1 cellular context compared by ENCODE assay signal in the genomic region with DNA sequence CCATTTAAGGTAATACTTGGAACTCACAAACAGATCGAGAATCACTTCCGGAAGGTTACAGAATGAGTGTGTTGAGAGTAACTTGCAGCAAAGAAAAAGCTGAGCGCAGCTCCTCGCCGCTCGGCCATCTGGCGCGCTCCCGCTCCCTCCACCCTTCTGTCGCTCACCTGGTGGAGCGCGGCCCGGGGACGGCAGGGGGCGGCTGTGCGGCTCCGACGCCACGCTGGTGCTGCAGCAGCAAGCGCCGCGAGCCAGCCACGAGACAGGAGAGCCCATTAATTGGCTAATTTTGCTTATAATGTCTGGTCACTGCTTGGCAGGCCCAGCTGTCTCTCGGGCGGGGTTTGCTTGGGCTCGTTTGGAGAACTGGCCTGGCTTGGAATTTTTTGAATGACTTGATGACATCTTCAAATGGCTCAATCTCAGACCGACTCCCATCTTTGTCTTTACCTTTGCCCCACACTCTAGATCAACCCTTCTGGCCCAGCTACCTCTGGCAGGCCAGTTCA.
TF ChIP-seq lines count a peak whose summit lies in the region.

No MANE protein-coding gene starts in this region.

TF ChIP-seq in H1, 55 proteins besides CTCF, POLR2A, EP300 and RAD21 (continued from another document):
- TF ChIP-seq, protein P1, sequence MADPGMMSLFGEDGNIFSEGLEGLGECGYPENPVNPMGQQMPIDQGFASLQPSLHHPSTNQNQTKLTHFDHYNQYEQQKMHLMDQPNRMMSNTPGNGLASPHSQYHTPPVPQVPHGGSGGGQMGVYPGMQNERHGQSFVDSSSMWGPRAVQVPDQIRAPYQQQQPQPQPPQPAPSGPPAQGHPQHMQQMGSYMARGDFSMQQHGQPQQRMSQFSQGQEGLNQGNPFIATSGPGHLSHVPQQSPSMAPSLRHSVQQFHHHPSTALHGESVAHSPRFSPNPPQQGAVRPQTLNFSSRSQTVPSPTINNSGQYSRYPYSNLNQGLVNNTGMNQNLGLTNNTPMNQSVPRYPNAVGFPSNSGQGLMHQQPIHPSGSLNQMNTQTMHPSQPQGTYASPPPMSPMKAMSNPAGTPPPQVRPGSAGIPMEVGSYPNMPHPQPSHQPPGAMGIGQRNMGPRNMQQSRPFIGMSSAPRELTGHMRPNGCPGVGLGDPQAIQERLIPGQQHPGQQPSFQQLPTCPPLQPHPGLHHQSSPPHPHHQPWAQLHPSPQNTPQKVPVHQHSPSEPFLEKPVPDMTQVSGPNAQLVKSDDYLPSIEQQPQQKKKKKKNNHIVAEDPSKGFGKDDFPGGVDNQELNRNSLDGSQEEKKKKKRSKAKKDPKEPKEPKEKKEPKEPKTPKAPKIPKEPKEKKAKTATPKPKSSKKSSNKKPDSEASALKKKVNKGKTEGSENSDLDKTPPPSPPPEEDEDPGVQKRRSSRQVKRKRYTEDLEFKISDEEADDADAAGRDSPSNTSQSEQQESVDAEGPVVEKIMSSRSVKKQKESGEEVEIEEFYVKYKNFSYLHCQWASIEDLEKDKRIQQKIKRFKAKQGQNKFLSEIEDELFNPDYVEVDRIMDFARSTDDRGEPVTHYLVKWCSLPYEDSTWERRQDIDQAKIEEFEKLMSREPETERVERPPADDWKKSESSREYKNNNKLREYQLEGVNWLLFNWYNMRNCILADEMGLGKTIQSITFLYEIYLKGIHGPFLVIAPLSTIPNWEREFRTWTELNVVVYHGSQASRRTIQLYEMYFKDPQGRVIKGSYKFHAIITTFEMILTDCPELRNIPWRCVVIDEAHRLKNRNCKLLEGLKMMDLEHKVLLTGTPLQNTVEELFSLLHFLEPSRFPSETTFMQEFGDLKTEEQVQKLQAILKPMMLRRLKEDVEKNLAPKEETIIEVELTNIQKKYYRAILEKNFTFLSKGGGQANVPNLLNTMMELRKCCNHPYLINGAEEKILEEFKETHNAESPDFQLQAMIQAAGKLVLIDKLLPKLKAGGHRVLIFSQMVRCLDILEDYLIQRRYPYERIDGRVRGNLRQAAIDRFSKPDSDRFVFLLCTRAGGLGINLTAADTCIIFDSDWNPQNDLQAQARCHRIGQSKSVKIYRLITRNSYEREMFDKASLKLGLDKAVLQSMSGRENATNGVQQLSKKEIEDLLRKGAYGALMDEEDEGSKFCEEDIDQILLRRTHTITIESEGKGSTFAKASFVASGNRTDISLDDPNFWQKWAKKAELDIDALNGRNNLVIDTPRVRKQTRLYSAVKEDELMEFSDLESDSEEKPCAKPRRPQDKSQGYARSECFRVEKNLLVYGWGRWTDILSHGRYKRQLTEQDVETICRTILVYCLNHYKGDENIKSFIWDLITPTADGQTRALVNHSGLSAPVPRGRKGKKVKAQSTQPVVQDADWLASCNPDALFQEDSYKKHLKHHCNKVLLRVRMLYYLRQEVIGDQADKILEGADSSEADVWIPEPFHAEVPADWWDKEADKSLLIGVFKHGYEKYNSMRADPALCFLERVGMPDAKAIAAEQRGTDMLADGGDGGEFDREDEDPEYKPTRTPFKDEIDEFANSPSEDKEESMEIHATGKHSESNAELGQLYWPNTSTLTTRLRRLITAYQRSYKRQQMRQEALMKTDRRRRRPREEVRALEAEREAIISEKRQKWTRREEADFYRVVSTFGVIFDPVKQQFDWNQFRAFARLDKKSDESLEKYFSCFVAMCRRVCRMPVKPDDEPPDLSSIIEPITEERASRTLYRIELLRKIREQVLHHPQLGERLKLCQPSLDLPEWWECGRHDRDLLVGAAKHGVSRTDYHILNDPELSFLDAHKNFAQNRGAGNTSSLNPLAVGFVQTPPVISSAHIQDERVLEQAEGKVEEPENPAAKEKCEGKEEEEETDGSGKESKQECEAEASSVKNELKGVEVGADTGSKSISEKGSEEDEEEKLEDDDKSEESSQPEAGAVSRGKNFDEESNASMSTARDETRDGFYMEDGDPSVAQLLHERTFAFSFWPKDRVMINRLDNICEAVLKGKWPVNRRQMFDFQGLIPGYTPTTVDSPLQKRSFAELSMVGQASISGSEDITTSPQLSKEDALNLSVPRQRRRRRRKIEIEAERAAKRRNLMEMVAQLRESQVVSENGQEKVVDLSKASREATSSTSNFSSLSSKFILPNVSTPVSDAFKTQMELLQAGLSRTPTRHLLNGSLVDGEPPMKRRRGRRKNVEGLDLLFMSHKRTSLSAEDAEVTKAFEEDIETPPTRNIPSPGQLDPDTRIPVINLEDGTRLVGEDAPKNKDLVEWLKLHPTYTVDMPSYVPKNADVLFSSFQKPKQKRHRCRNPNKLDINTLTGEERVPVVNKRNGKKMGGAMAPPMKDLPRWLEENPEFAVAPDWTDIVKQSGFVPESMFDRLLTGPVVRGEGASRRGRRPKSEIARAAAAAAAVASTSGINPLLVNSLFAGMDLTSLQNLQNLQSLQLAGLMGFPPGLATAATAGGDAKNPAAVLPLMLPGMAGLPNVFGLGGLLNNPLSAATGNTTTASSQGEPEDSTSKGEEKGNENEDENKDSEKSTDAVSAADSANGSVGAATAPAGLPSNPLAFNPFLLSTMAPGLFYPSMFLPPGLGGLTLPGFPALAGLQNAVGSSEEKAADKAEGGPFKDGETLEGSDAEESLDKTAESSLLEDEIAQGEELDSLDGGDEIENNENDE (IDR thresholded peaks at IDR 0.05; ENCODE audit: insufficient replicate concordance, low read length): no peak
- peak; percentile 48; the same call in 1 of the 2 replicates for TF ChIP-seq CREB1 (IDR thresholded peaks at IDR 0.05)
- no peak for TF ChIP-seq SIRT6 (IDR thresholded peaks at IDR 0.05; ENCODE audit: low read length)
- no peak for TF ChIP-seq KDM1A (IDR thresholded peaks at IDR 0.05; ENCODE audit: borderline replicate concordance, low read length)
- peak; percentile 84 for TF ChIP-seq ASH2L (IDR thresholded peaks at IDR 0.05; ENCODE audit: low read length)
- TF ChIP-seq SAP30 (IDR thresholded peaks at IDR 0.05; ENCODE audit: insufficient read depth, insufficient replicate concordance, low read length): no peak
- TF ChIP-seq, protein P2, sequence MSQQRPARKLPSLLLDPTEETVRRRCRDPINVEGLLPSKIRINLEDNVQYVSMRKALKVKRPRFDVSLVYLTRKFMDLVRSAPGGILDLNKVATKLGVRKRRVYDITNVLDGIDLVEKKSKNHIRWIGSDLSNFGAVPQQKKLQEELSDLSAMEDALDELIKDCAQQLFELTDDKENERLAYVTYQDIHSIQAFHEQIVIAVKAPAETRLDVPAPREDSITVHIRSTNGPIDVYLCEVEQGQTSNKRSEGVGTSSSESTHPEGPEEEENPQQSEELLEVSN (IDR thresholded peaks at IDR 0.05): peak; percentile 90
- TF ChIP-seq YY1 (IDR thresholded peaks at IDR 0.05; ENCODE audit: low read depth, low read length): peak; percentile 51; the same call in 1 of the 2 replicates
- TF ChIP-seq TCF12 (IDR thresholded peaks at IDR 0.05; ENCODE audit: low read depth, low read length): peak; percentile 75; the same call in 1 of the 2 replicates
- no peak for TF ChIP-seq JUN (IDR thresholded peaks at IDR 0.05; ENCODE audit: low read depth, low read length)
- TF ChIP-seq, protein P3, sequence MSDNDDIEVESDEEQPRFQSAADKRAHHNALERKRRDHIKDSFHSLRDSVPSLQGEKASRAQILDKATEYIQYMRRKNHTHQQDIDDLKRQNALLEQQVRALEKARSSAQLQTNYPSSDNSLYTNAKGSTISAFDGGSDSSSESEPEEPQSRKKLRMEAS (IDR thresholded peaks at IDR 0.05): peak; percentile 94
- TF ChIP-seq CBX5 (IDR thresholded peaks at IDR 0.05; ENCODE audit: low read depth, low read length): no peak
- TF ChIP-seq ZNF274 (IDR thresholded peaks at IDR 0.05; ENCODE audit: borderline replicate concordance, extremely low read depth, low read length): no peak
- no peak for TF ChIP-seq POLR2AphosphoS5 (IDR thresholded peaks at IDR 0.05; ENCODE audit: low read depth, low read length)
- TF ChIP-seq TAF7 (optimal IDR thresholded peaks at IDR 0.05; ENCODE audit: borderline replicate concordance, low read depth, low read length): no peak
- 0 out of 2 replicates have a peak, but pooled peaks have one; percentile 13 for TF ChIP-seq TAF1 (IDR thresholded peaks at IDR 0.05; ENCODE audit: low read depth, low read length)
- 0 out of 2 replicates have a peak, but pooled peaks have one; percentile 27 for TF ChIP-seq PHF8 (conservative IDR thresholded peaks at IDR 0.05; ENCODE audit: low read depth, low read length)
- TF ChIP-seq RNF2 (IDR thresholded peaks at IDR 0.05; ENCODE audit: borderline replicate concordance, low read depth, low read length, missing control alignments, poor library complexity, severe bottlenecking): no peak
- TF ChIP-seq BCL11A (IDR thresholded peaks at IDR 0.05; ENCODE audit: low read depth in 2 of 2, low read length in 2 of 2): no peak
- TF ChIP-seq TEAD4 (IDR thresholded peaks at IDR 0.05; ENCODE audit: low read depth, low read length): peak; percentile 1; the same call in 1 of the 2 replicates
- no peak for TF ChIP-seq KDM4A (IDR thresholded peaks at IDR 0.05; ENCODE audit: low read depth, low read length, severe bottlenecking)
- peak; percentile 34; the same call in 1 of the 2 replicates for TF ChIP-seq MAFK (IDR thresholded peaks at IDR 0.05; ENCODE audit: low read depth, low read length)
- TF ChIP-seq RXRA (IDR thresholded peaks at IDR 0.05; ENCODE audit: insufficient read depth, low read depth, low read length): no peak
- no peak for TF ChIP-seq BACH1 (IDR thresholded peaks at IDR 0.05; ENCODE audit: low read length)
- no peak for TF ChIP-seq JUND (IDR thresholded peaks at IDR 0.05; ENCODE audit: low read length)
- no peak for TF ChIP-seq CHD2 (IDR thresholded peaks at IDR 0.05; ENCODE audit: low read length)
- no peak for TF ChIP-seq BRCA1 (IDR thresholded peaks at IDR 0.05; ENCODE audit: low read depth, low read length)
- no peak for TF ChIP-seq NRF1 (IDR thresholded peaks at IDR 0.05; ENCODE audit: low read depth, low read length)
- no peak for TF ChIP-seq HDAC6 (IDR thresholded peaks at IDR 0.05; ENCODE audit: low read depth, low read length)
- TF ChIP-seq SUZ12 (IDR thresholded peaks at IDR 0.05; ENCODE audit: low read length): no peak
- TF ChIP-seq, protein P4, sequence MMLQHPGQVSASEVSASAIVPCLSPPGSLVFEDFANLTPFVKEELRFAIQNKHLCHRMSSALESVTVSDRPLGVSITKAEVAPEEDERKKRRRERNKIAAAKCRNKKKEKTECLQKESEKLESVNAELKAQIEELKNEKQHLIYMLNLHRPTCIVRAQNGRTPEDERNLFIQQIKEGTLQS (IDR thresholded peaks at IDR 0.05; ENCODE audit: insufficient read depth, low read depth, low read length): no peak
- TF ChIP-seq RFX5 (IDR thresholded peaks at IDR 0.05; ENCODE audit: borderline replicate concordance, low read depth, low read length): no peak
- no peak for TF ChIP-seq CEBPB (IDR thresholded peaks at IDR 0.05; ENCODE audit: low read depth, low read length)
- peak; percentile 41; the same call in 1 of the 2 replicates for TF ChIP-seq EGR1 (IDR thresholded peaks at IDR 0.05; ENCODE audit: borderline replicate concordance, low read depth, low read length)
- peak; percentile 25; the same call in 1 of the 2 replicates for TF ChIP-seq TBP (IDR thresholded peaks at IDR 0.05; ENCODE audit: low read depth, low read length)
- TF ChIP-seq SP2 (IDR thresholded peaks at IDR 0.05; ENCODE audit: low read length): no peak
- TF ChIP-seq KDM5A (IDR thresholded peaks at IDR 0.05; ENCODE audit: low read length): no peak
TF ChIP-seq in H1: peak in this region for 13.
